Comparison of ENCODE assay signal across 1 cellular context in the genomic region with DNA sequence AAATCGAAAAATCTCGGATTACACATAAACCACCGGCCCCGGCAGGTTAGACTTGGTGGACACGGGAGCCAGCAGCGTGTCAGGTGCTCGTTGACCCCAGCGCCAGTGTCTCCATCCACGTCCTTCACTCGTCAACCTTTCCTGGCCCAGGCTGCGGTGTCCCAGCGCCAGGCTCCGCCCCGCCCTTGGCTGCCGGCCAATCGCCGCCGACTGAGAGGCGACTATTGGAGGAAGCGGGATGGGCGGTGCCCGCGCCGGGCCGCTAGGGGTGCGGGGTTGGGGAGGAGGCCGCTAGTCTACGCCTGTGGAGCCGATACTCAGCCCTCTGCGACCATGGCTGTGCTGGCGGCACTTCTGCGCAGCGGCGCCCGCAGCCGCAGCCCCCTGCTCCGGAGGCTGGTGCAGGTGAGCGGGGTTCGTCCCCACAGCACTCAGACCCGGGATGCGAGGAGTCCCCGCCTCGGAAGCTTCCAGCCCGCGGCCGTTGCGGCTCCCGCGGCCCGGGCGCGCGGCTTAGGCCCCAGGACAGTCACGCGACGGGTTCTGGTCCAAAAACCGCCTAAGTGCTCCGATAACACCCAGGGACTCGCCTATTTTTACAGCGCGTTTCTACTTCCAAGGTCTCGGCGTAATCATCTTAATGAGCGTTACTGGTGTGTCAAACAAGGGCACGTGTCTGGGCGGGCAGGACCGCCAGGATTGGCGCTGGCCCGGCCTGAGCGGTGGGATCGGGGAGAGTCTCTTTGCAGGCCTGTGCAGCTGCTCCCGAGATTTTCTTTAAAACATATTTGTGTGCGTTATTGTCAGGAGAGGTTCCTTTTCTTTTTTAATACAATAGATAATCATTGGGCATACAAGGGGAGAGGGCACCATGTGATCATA.
A peak's percentile ranks its signal among the peaks of the same experiment; 100 is the strongest.
TF ChIP-seq lines count a peak whose summit lies in the region.

A gene (plus strand): TSS at position 294 of the 882 bp plus-strand sequence. CDS start 40 bp downstream, at position 334.

TF ChIP-seq in HEK293, 187 proteins besides CTCF, POLR2A, EP300 and RAD21 (continued from another document):
- TF ChIP-seq, protein P1, sequence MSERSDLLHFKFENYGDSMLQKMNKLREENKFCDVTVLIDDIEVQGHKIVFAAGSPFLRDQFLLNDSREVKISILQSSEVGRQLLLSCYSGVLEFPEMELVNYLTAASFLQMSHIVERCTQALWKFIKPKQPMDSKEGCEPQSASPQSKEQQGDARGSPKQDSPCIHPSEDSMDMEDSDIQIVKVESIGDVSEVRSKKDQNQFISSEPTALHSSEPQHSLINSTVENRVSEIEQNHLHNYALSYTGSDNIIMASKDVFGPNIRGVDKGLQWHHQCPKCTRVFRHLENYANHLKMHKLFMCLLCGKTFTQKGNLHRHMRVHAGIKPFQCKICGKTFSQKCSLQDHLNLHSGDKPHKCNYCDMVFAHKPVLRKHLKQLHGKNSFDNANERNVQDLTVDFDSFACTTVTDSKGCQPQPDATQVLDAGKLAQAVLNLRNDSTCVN (tag by site-specific recombination; optimal IDR thresholded peaks at IDR 0.05), result peak; percentile 86
- TF ChIP-seq ZNF2 (tag by site-specific recombination; IDR thresholded peaks at IDR 0.05), result peak; percentile 68
- no peak; the same call in 1 of the 2 replicates for TF ChIP-seq ZNF792 (tag by site-specific recombination; IDR thresholded peaks at IDR 0.05)
- TF ChIP-seq ZBTB48 (tag by site-specific recombination; IDR thresholded peaks at IDR 0.05), result 0 out of 2 replicates have a peak, but pooled peaks have one; percentile 17
- peak; percentile 78 for TF ChIP-seq KLF9 (tag by site-specific recombination; IDR thresholded peaks at IDR 0.05; ENCODE audit: low read depth)
- peak; percentile 82 for TF ChIP-seq SCRT2 (tag by site-specific recombination; IDR thresholded peaks at IDR 0.05)
- peak; percentile 58 for TF ChIP-seq ZNF76 (tag by site-specific recombination; IDR thresholded peaks at IDR 0.05; ENCODE audit: borderline replicate concordance, low read depth)
- TF ChIP-seq ZNF394 (tag by site-specific recombination; IDR thresholded peaks at IDR 0.05; ENCODE audit: borderline replicate concordance), result peak; percentile 52; the same call in 1 of the 2 replicates
- no peak for TF ChIP-seq ZBTB21 (tag by site-specific recombination; IDR thresholded peaks at IDR 0.05)
- no peak for TF ChIP-seq ZNF302 (tag by site-specific recombination; IDR thresholded peaks at IDR 0.05; ENCODE audit: low read depth)
- no peak for TF ChIP-seq ZNF239 (tag by site-specific recombination; IDR thresholded peaks at IDR 0.05)
- peak; percentile 76; the same call in 1 of the 2 replicates for TF ChIP-seq ZXDB (tag by site-specific recombination; IDR thresholded peaks at IDR 0.05)
- peak; percentile 74 for TF ChIP-seq KLF10 (tag by site-specific recombination; IDR thresholded peaks at IDR 0.05)
- TF ChIP-seq, protein P2, sequence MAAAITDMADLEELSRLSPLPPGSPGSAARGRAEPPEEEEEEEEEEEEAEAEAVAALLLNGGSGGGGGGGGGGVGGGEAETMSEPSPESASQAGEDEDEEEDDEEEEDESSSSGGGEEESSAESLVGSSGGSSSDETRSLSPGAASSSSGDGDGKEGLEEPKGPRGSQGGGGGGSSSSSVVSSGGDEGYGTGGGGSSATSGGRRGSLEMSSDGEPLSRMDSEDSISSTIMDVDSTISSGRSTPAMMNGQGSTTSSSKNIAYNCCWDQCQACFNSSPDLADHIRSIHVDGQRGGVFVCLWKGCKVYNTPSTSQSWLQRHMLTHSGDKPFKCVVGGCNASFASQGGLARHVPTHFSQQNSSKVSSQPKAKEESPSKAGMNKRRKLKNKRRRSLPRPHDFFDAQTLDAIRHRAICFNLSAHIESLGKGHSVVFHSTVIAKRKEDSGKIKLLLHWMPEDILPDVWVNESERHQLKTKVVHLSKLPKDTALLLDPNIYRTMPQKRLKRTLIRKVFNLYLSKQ (tag by site-specific recombination; IDR thresholded peaks at IDR 0.05; ENCODE audit: borderline replicate concordance), result no peak
- peak; percentile 40 for TF ChIP-seq ZNF660 (tag by site-specific recombination; IDR thresholded peaks at IDR 0.05)
- no peak for TF ChIP-seq TCF7L2 (IDR thresholded peaks at IDR 0.05; ENCODE audit: borderline replicate concordance, low read depth, low read length)
- TF ChIP-seq, protein P3, sequence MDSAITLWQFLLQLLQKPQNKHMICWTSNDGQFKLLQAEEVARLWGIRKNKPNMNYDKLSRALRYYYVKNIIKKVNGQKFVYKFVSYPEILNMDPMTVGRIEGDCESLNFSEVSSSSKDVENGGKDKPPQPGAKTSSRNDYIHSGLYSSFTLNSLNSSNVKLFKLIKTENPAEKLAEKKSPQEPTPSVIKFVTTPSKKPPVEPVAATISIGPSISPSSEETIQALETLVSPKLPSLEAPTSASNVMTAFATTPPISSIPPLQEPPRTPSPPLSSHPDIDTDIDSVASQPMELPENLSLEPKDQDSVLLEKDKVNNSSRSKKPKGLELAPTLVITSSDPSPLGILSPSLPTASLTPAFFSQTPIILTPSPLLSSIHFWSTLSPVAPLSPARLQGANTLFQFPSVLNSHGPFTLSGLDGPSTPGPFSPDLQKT (IDR thresholded peaks at IDR 0.05; ENCODE audit: borderline replicate concordance, low read depth, low read length), result no peak
- TF ChIP-seq, protein P4, sequence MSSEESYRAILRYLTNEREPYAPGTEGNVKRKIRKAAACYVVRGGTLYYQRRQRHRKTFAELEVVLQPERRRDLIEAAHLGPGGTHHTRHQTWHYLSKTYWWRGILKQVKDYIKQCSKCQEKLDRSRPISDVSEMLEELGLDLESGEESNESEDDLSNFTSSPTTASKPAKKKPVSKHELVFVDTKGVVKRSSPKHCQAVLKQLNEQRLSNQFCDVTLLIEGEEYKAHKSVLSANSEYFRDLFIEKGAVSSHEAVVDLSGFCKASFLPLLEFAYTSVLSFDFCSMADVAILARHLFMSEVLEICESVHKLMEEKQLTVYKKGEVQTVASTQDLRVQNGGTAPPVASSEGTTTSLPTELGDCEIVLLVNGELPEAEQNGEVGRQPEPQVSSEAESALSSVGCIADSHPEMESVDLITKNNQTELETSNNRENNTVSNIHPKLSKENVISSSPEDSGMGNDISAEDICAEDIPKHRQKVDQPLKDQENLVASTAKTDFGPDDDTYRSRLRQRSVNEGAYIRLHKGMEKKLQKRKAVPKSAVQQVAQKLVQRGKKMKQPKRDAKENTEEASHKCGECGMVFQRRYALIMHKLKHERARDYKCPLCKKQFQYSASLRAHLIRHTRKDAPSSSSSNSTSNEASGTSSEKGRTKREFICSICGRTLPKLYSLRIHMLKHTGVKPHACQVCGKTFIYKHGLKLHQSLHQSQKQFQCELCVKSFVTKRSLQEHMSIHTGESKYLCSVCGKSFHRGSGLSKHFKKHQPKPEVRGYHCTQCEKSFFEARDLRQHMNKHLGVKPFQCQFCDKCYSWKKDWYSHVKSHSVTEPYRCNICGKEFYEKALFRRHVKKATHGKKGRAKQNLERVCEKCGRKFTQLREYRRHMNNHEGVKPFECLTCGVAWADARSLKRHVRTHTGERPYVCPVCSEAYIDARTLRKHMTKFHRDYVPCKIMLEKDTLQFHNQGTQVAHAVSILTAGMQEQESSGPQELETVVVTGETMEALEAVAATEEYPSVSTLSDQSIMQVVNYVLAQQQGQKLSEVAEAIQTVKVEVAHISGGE (tag by site-specific recombination; conservative IDR thresholded peaks at IDR 0.05; ENCODE audit: low read depth), result 0 out of 2 replicates have a peak, but pooled peaks have one; percentile 3
- no peak for TF ChIP-seq ZNF404 (tag by site-specific recombination; IDR thresholded peaks at IDR 0.05)
- TF ChIP-seq ZNF121 (tag by site-specific recombination; IDR thresholded peaks at IDR 0.05), result peak; percentile 98
- TF ChIP-seq ZNF768 (tag by site-specific recombination; IDR thresholded peaks at IDR 0.05), result no peak
- no peak for TF ChIP-seq ZNF266 (tag by site-specific recombination; IDR thresholded peaks at IDR 0.05; ENCODE audit: low read depth)
- TF ChIP-seq KLF8 (tag by site-specific recombination; IDR thresholded peaks at IDR 0.05), result peak; percentile 73; the same call in 1 of the 2 replicates
